ENCODE assay signal across 19 cellular contexts in genomic region chr3:22319446-22319845, GRCh38.
DNase-seq lines count a peak whose midpoint lies in the region; ATAC-seq and TF ChIP-seq lines count a peak whose summit lies in the region.
"Had no signal": no experiment of that assay in that cellular context is flagged by ENCODE, and none has a peak within 500 bp of the region (broad histone marks: within the 10 kb centered on the region; RNA-seq: fewer than 3 reads in every experiment).

No MANE protein-coding gene starts in this region.

- TF ChIP-seq CTCF in choroid plexus epithelial cell (conservative IDR thresholded peaks at IDR 0.05; ENCODE audit: low read depth, low read length), result no peak

- ATAC-seq in SK-N-SH treated with all-trans-retinoic acid at 6 μM for 48 hours (peak; percentile 33), HG03135 (IDR thresholded peaks at IDR 0.05; ENCODE audit: unreplicated experiment) (no peak)

- DNase-seq in HT1080 (ENCODE audit: low read depth) (peak; percentile 60), choroid plexus epithelial cell (ENCODE audit: low read depth) (peak; percentile 69), smooth muscle cell of the brain vasculature (ENCODE audit: low read depth, low spot score) (peak; percentile 26), mucosa of gallbladder (ENCODE audit: low spot score) (no peak), NCI-H128 (lab: John Stamatoyannopoulos, UW; ENCODE audit: unreplicated experiment) (no peak)
- DNase-seq: AML-193; DND-41; H9; Kasumi-1; MG63; NCI-H1092; NCI-H1694 treated with DMSO at 0.1 percent for 48 hours; NCI-H510A; NCI-H748 treated with DMSO at 0.1 percent for 48 hours; NK-92 treated with Interleukin-12 subunit alpha and Interleukin-12 subunit beta, amount 100 ng/mL, for 24 hours; OCI-M1; RPMI8226 had no signal

- no peak overlapping the region for H3K4me3 ChIP-seq in choroid plexus epithelial cell (ENCODE audit: low read depth, low read length)
- H3K4me3 ChIP-seq: MG63 had no signal

TF ChIP-seq in SK-N-SH treated with all-trans-retinoic acid at 6 μM for 48 hours, 23 proteins besides CTCF, POLR2A, EP300 and RAD21:
- TF ChIP-seq OSR1 (CRISPR knock-in tag; IDR thresholded peaks at IDR 0.05) (no peak), TCF4 (CRISPR knock-in tag; IDR thresholded peaks at IDR 0.05; ENCODE audit: borderline replicate concordance) (no peak), GLIS3 (CRISPR knock-in tag; IDR thresholded peaks at IDR 0.05) (no peak), CSRNP3 (CRISPR knock-in tag; IDR thresholded peaks at IDR 0.05) (no peak), BACH2 (CRISPR knock-in tag; IDR thresholded peaks at IDR 0.05; ENCODE audit: borderline replicate concordance) (no peak), RARB (CRISPR knock-in tag; IDR thresholded peaks at IDR 0.05) (no peak), ZFP30 (CRISPR knock-in tag; IDR thresholded peaks at IDR 0.05) (no peak), ZNF70 (CRISPR knock-in tag; IDR thresholded peaks at IDR 0.05) (no peak), ZC3H10 (CRISPR knock-in tag; IDR thresholded peaks at IDR 0.05) (no peak), ZNF8 (CRISPR knock-in tag; IDR thresholded peaks at IDR 0.05) (no peak), ZNF565 (CRISPR knock-in tag; conservative IDR thresholded peaks at IDR 0.05; ENCODE audit: low read depth) (no peak), TOX (CRISPR knock-in tag; IDR thresholded peaks at IDR 0.05; ENCODE audit: borderline replicate concordance) (no peak)
- TF ChIP-seq, protein P1, sequence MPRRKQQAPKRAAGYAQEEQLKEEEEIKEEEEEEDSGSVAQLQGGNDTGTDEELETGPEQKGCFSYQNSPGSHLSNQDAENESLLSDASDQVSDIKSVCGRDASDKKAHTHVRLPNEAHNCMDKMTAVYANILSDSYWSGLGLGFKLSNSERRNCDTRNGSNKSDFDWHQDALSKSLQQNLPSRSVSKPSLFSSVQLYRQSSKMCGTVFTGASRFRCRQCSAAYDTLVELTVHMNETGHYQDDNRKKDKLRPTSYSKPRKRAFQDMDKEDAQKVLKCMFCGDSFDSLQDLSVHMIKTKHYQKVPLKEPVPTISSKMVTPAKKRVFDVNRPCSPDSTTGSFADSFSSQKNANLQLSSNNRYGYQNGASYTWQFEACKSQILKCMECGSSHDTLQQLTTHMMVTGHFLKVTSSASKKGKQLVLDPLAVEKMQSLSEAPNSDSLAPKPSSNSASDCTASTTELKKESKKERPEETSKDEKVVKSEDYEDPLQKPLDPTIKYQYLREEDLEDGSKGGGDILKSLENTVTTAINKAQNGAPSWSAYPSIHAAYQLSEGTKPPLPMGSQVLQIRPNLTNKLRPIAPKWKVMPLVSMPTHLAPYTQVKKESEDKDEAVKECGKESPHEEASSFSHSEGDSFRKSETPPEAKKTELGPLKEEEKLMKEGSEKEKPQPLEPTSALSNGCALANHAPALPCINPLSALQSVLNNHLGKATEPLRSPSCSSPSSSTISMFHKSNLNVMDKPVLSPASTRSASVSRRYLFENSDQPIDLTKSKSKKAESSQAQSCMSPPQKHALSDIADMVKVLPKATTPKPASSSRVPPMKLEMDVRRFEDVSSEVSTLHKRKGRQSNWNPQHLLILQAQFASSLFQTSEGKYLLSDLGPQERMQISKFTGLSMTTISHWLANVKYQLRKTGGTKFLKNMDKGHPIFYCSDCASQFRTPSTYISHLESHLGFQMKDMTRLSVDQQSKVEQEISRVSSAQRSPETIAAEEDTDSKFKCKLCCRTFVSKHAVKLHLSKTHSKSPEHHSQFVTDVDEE (CRISPR knock-in tag; IDR thresholded peaks at IDR 0.05), result no peak

Comparison
In these comparisons a context has a peak if more than half of its experiments do, and no peak if none do; other contexts are left out.
1. DNase-seq: peak in HT1080 (single experiment), choroid plexus epithelial cell (single experiment) and smooth muscle cell of the brain vasculature (single experiment); none in mucosa of gallbladder (single experiment) and NCI-H128 (single experiment).